ENCODE assay signal across 9 cellular contexts in the genomic region with DNA sequence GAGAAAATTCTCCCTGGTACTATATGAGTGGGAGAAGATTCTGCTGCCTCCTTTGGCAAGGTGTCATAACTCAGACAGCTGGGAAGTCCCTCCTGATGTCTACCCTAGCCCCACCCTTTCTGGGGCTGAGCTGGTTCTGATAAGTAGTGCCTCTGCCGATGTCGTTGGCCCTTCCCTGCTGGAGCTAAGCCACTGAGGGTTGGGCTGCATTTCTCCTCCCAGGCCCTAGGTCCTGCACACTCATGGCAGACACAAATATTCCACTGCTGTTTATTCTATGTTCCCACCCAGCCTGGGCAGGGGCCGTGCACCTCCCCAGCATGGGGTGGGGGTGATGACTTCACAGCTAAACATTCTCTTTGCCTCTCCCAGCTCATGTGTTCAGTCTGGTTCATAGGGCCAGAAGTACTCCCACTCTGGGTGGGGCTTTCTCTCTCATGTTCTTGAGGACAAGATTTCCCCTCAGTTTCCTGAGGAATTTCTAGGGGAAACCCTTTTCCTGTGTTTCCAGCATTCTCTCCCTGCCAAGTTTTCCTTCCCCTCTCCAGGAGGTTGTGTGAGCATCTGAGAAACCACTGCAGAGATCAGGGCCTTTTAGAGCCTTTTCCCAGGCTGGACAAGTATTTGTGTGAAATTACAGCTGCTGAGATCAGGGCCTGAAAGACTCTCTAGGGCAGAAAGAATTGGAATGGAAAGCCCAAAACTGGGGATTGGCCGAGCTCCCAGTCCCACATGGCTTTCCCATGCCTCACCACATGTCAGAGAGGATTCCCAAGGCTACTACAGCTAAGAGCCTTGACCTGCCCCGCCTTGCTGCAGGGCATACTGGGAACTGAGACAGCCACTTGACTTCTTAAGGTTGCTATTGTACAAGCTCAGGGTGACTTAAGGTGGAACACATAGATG.
DNase-seq lines count a peak whose midpoint lies in the region; ATAC-seq, FAIRE-seq and TF ChIP-seq lines count a peak whose summit lies in the region.
"Had no signal": no experiment of that assay in that cellular context is flagged by ENCODE, and none has a peak within 500 bp of the region (broad histone marks: within the 10 kb centered on the region; RNA-seq: fewer than 3 reads in every experiment).

No MANE protein-coding gene starts in this region.

- H3K18ac ChIP-seq in IMR-90 (ENCODE audit: low read depth, low read length), result no peak overlapping the region

- H2AK9ac ChIP-seq in IMR-90 (replicated peaks; ENCODE audit: low read depth, low read length, poor library complexity), result peak overlapping the region; percentile 38

- H2AK5ac ChIP-seq in IMR-90 (ENCODE audit: low read depth, low read length), result peak overlapping the region; percentile 24; the same call in 1 of the 2 replicates

- peak overlapping the region; percentile 31; the same call in 1 of the 2 replicates for H2BK20ac ChIP-seq in IMR-90 (ENCODE audit: low read depth, low read length)

- FAIRE-seq in kidney (lab: Jason Lieb, UNC), result no peak
- FAIRE-seq: colon had no signal

- CTCF ChIA-PET in IMR-90 (lab: Yijun Ruan, JAX), result interaction anchor here (0.5 to 1.4 kb wide), 6 partner anchors 9 to 425 kb away, joined by 3 to 6 read pairs (median 4); no protein-coding TSS in a partner anchor

- peak overlapping the region; percentile 2; the same call in 1 of the 2 replicates for H3K4me2 ChIP-seq in IMR-90 (ENCODE audit: low read depth, low read length)

- no peak overlapping the region; the same call in 1 of the 2 replicates for H3K9ac ChIP-seq in IMR-90 (ENCODE audit: low read depth, low read length)
- H3K9ac ChIP-seq in kidney (ENCODE audit: low read length in 2 of 2), result peak overlapping the region in 1 of 2 donors; percentile 49

- intact Hi-C loops in IMR-90 (cut with micrococcal nuclease) (loop anchor here (1.0 to 2.0 kb wide), 2 partner anchors 64 to 188 kb away; no protein-coding TSS in a partner anchor), kidney (cut with DNase I) (no loop called here), stomach (cut with DNase I; ENCODE audit: low total_unique reads) (no loop called here)

- H3K79me1 ChIP-seq in IMR-90 (ENCODE audit: low read depth in 1 of 2, low read length in 2 of 2), result peaks cover 34 to 89% of the 10 kb centered on the region in 2 experiments

- no TSS peak for BruUV-seq in IMR-90 (replicated peaks; lab: Mats Ljungman, UMichigan)

- dilution Hi-C loops in IMR-90 (cut with HindIII; ENCODE audit: low sequenced_read_pairs, unreplicated experiment), result no loop called here

- peak; percentile 38 for TF ChIP-seq EP300 in stomach (IDR thresholded peaks at IDR 0.05)

- H3K56ac ChIP-seq in IMR-90 (ENCODE audit: extremely low read depth, insufficient read depth, low read length), result peak overlapping the region; percentile 87

- H3K4me1 ChIP-seq in IMR-90 (ENCODE audit: control insufficient read depth, insufficient read depth, low read length) (peaks cover 14% of the 10 kb centered on the region), kidney (ENCODE audit: control insufficient read depth in 1 of 2, insufficient read depth in 1 of 2, low read depth in 1 of 2, low read length in 2 of 2) (peaks cover 5 to 13% of the 10 kb centered on the region in 2 donors), stomach (peaks cover 29 to 95% (median 53%) of the 10 kb centered on the region in 4 donors)

- no peak; the same call in 1 of the 2 replicates for TF ChIP-seq RAD21 in IMR-90 (IDR thresholded peaks at IDR 0.05; ENCODE audit: low read length)

- H4K8ac ChIP-seq in IMR-90 (ENCODE audit: low read depth in 2 of 2, low read length in 2 of 2), result peak overlapping the region; percentile 7 to 56; a peak in 2 of 4 replicates

- H4K5ac ChIP-seq in IMR-90 (ENCODE audit: low read depth, low read length), result no peak overlapping the region

- in situ Hi-C loops in IMR-90 (cut with MboI; ENCODE audit: low sequenced_read_pairs), result no loop called here
- in situ Hi-C loops in brain microvascular endothelial cell (cut with HindIII; ENCODE audit: low pct_ligation_motif_present, low sequenced_read_pairs), result no loop called here

- H3K27me3 ChIP-seq in IMR-90 (ENCODE audit: control insufficient read depth, insufficient read depth, low read length) (no peaks in the 10 kb centered on the region), brain microvascular endothelial cell (replicated peaks) (no peaks in the 10 kb centered on the region), stomach (no peaks in the 10 kb centered on the region)

- H2BK15ac ChIP-seq in IMR-90 (ENCODE audit: low read depth, low read length), result no peak overlapping the region

- peaks cover 45% of the 10 kb centered on the region for H3K9me1 ChIP-seq in IMR-90 (ENCODE audit: insufficient read depth, low read length)

- peaks cover 20% of the 10 kb centered on the region for H3K36me3 ChIP-seq in IMR-90 (ENCODE audit: control insufficient read depth, insufficient read depth, low read length)
- H3K36me3 ChIP-seq in brain microvascular endothelial cell (replicated peaks), result no peaks in the 10 kb centered on the region
- peaks cover 0 to 3% of the 10 kb centered on the region in 2 donors for H3K36me3 ChIP-seq in kidney (ENCODE audit: control insufficient read depth in 1 of 2, insufficient read depth in 2 of 2, low read length in 2 of 2)
- H3K36me3 ChIP-seq in stomach, result peaks cover 0 to 16% (median 5%) of the 10 kb centered on the region in 4 donors

- H3K9me3 ChIP-seq in IMR-90 (ENCODE audit: control insufficient read depth, insufficient read depth, low read length) (no peaks in the 10 kb centered on the region), kidney (ENCODE audit: control insufficient read depth in 1 of 2, low read length in 2 of 2) (no peaks in the 10 kb centered on the region), stomach (no peaks in the 10 kb centered on the region)

- H3K4ac ChIP-seq in IMR-90 (ENCODE audit: low read depth, low read length), result peak overlapping the region; percentile 85

- WGBS in IMR-90 (ENCODE audit: extremely low coverage in 2 of 2, insufficient read length in 1 of 2), 2 experiments, result no CpG with 5 or more reads among the region's 5 CpGs
- WGBS in stomach, 5 donors, result 22 to 30% (median 26%) methylated on average over 3 to 5 of the region's 5 CpGs

- POLR2A ChIA-PET in IMR-90 (lab: Charles Lee; ENCODE audit: unreplicated experiment), result interaction anchor here (0.6 kb wide), 1 partner anchor 100 kb away, joined by 9 read pairs; no protein-coding TSS in a partner anchor

- no peak; the same call in 1 of the 2 replicates for TF ChIP-seq POLR2A in IMR-90 (IDR thresholded peaks at IDR 0.05; ENCODE audit: low read depth, low read length)
- no peak for TF ChIP-seq POLR2A in stomach (IDR thresholded peaks at IDR 0.05)

- H4K20me1 ChIP-seq in IMR-90 (ENCODE audit: insufficient read depth, low read length), result peaks cover 88% of the 10 kb centered on the region

- no peak overlapping the region for H3K4me3 ChIP-seq in IMR-90 (ENCODE audit: insufficient read depth, low read depth, low read length)
- no peak overlapping the region for H3K4me3 ChIP-seq in brain microvascular endothelial cell (ENCODE audit: low read depth, low read length)
- H3K4me3 ChIP-seq in kidney (ENCODE audit: low read length in 2 of 2), result no peak overlapping the region
- H3K4me3 ChIP-seq in stomach, result no peak overlapping the region

- ATAC-seq in IMR-90 (ENCODE audit: low read depth) (peak; percentile 87), HG02852 (IDR thresholded peaks at IDR 0.05; ENCODE audit: unreplicated experiment) (no peak)

- H2AFZ ChIP-seq in IMR-90 (replicated peaks; ENCODE audit: low read length, poor library complexity), result peak overlapping the region; percentile 64

- H2BK5ac ChIP-seq in IMR-90 (ENCODE audit: low read depth, low read length, poor library complexity, severe bottlenecking), result peak overlapping the region; percentile 53

- H2BK120ac ChIP-seq in IMR-90 (ENCODE audit: low read depth, low read length), result peak overlapping the region; percentile 53

- peak overlapping the region; percentile 55 for H3K23ac ChIP-seq in IMR-90 (ENCODE audit: low read depth, low read length)

- TF ChIP-seq CTCF in IMR-90 (conservative IDR thresholded peaks at IDR 0.05; ENCODE audit: low read depth, low read length), result 0 out of 2 replicates have a peak, but pooled peaks have one; percentile 6
- TF ChIP-seq CTCF in brain microvascular endothelial cell (IDR thresholded peaks at IDR 0.05; ENCODE audit: low read depth, low read length, missing control alignments), result peak; percentile 12
- TF ChIP-seq CTCF in kidney (IDR thresholded peaks at IDR 0.05; ENCODE audit: borderline replicate concordance, extremely low read depth, insufficient read depth), result no peak
- no peak for TF ChIP-seq CTCF in stomach (IDR thresholded peaks at IDR 0.05)

- peak; percentile 86 for DNase-seq in AG08396 (ENCODE audit: low spot score)
- DNase-seq in IMR-90, result peak; percentile 96
- peak; percentile 95 for DNase-seq in brain microvascular endothelial cell
- DNase-seq in kidney, result peak; percentile 95
- DNase-seq in stomach, result peak; percentile 65
- no peak for DNase-seq in T-helper 9 cell
- DNase-seq in NCI-H510A treated with DMSO at 0.1 percent for 48 hours (lab: John Stamatoyannopoulos, UW), result no peak

- peak overlapping the region; percentile 61 for H3K14ac ChIP-seq in IMR-90 (replicated peaks; ENCODE audit: low read depth, low read length)

- peak overlapping the region; percentile 59 for H3K27ac ChIP-seq in IMR-90 (ENCODE audit: insufficient read depth, low read length)
- H3K27ac ChIP-seq in brain microvascular endothelial cell, result peak overlapping the region; percentile 99
- peak overlapping the region; percentile 55 to 73 for H3K27ac ChIP-seq in kidney (ENCODE audit: low read depth in 2 of 2, low read length in 2 of 2)
- H3K27ac ChIP-seq in stomach, result peak overlapping the region; percentile 75 to 85 (median 79)

- H4K91ac ChIP-seq in IMR-90 (ENCODE audit: insufficient read depth, low read depth, low read length), result peak overlapping the region; percentile 71

TF ChIP-seq in IMR-90, 13 proteins besides CTCF, POLR2A, EP300 and RAD21 (continues in another document):
- TF ChIP-seq FOS (IDR thresholded peaks at IDR 0.05; ENCODE audit: low read depth, low read length), result no peak
- peak; percentile 88 for TF ChIP-seq MAZ (IDR thresholded peaks at IDR 0.05; ENCODE audit: borderline replicate concordance, low read depth, low read length)
- no peak for TF ChIP-seq CHD1 (IDR thresholded peaks at IDR 0.05; ENCODE audit: low read depth, low read length)
- peak; percentile 97 for TF ChIP-seq RCOR1 (IDR thresholded peaks at IDR 0.05; ENCODE audit: insufficient replicate concordance, low read length)
- peak; percentile 60 for TF ChIP-seq BHLHE40 (IDR thresholded peaks at IDR 0.05; ENCODE audit: low read depth, low read length)
- TF ChIP-seq, protein P1, sequence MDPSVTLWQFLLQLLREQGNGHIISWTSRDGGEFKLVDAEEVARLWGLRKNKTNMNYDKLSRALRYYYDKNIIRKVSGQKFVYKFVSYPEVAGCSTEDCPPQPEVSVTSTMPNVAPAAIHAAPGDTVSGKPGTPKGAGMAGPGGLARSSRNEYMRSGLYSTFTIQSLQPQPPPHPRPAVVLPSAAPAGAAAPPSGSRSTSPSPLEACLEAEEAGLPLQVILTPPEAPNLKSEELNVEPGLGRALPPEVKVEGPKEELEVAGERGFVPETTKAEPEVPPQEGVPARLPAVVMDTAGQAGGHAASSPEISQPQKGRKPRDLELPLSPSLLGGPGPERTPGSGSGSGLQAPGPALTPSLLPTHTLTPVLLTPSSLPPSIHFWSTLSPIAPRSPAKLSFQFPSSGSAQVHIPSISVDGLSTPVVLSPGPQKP (IDR thresholded peaks at IDR 0.05; ENCODE audit: borderline replicate concordance, low read depth, low read length), result no peak

Comparison
In these comparisons a context has a peak if more than half of its experiments do, and no peak if none do; other contexts are left out.
1. DNase-seq: peak in AG08396 (single experiment), IMR-90 (single experiment), brain microvascular endothelial cell (single experiment), kidney (single experiment) and stomach (single experiment); none in T-helper 9 cell (single experiment) and NCI-H510A treated with DMSO at 0.1 percent for 48 hours (single experiment).
2. CTCF ChIP-seq: peak in IMR-90 (single experiment) and brain microvascular endothelial cell (single experiment); none in kidney (single experiment) and stomach (0 of 7).
3. Peak in every context shown above with its lines, with median percentiles within 50 percentile points of each other: H3K27ac ChIP-seq.